26 cellular contexts compared by ENCODE assay signal in the genomic region with DNA sequence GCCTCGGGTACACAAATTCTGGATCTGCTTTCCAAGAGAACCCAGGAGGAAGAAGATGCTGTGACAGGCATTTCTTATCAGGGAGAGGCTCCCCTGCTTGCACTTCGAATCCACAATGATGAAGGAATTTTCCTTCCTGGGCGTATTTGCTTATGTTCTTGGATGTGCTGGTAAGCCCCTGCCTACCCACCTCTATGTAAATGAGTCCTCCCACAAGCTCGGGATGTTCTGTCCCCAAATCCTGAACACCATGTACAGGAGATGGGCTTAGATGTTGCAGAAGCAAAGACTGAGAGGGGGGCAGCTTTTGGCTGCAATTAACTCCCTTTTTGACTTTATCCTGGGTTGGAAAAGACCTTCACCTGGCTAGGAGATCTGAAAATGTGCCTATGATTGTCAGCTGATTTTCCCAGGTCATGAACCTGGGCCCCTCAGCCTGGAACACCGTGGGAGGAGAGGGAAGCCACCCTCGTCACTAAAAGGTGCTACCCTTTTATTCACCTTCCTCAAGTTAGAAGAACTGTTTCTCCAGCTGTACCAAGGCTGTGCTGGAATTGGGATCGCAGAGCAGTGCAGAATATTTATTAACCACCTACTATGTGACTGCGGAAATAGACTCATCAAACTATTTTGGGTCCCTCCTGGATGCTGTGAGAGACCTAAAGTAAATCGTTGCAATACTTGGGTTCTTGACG.
DNase-seq lines count a peak whose midpoint lies in the region; ATAC-seq and FAIRE-seq lines count a peak whose summit lies in the region.
"Had no signal": no experiment of that assay in that cellular context is flagged by ENCODE, and none has a peak within 500 bp of the region (broad histone marks: within the 10 kb centered on the region; RNA-seq: fewer than 3 reads in every experiment).

No MANE protein-coding gene starts in this region.

- peak overlapping the region; percentile 22 for H3K27ac ChIP-seq in angular gyrus (ENCODE audit: low read depth, low read length)
- peak overlapping the region; percentile 18 for H3K27ac ChIP-seq in temporal lobe (ENCODE audit: low read depth, low read length)
- H3K27ac ChIP-seq: BLaER1 treated with 17β-estradiol and CSF1 and Interleukin-3, amounts not matched to agents 10 nM and 100 nM had no signal

- no peak for ATAC-seq in GM19351 (IDR thresholded peaks at IDR 0.05; ENCODE audit: unreplicated experiment)
- ATAC-seq in GM18858 (IDR thresholded peaks at IDR 0.05; ENCODE audit: unreplicated experiment): no peak
- ATAC-seq: GM12878 had no signal

- no peak for FAIRE-seq in HTR-8/SVneo (lab: Jason Lieb, UNC)
- FAIRE-seq: A204.1, GM12878, GM12892, GM18507, GM19239 had no signal

- DNase-seq in head of caudate nucleus (peak; percentile 21 to 85 (median 67)), occipital lobe (lab: John Stamatoyannopoulos, UW) (peak; percentile 12), C1 segment of cervical spinal cord (lab: John Stamatoyannopoulos, UW) (no peak), HTR-8/SVneo (ENCODE audit: insufficient read length, low spot score) (no peak)
- DNase-seq: 8988T; ACHN; CD4-positive, alpha-beta memory T cell; CD4-positive, CD25-positive, alpha-beta regulatory T cell; CD8-positive, alpha-beta memory T cell; DMS 273 treated with DMSO at 0.1 percent for 48 hours; DMS153; DMS53; DMS79; DND-41; EL; GDM1 had no signal

- intact Hi-C loops in head of caudate nucleus (cut with DNase I): no loop called here

Comparison
In these comparisons a context has a peak if more than half of its experiments do, and no peak if none do; other contexts are left out.
1. DNase-seq: peak in head of caudate nucleus (42 of 42) and occipital lobe (single experiment); none in C1 segment of cervical spinal cord (0 of 14) and HTR-8/SVneo (single experiment).